8 cellular contexts compared by ENCODE assay signal in genomic region chr7:30322656-30323355, GRCh38. TPM values are rescaled to one million over a fixed set of nuclear protein-coding genes. Genes with fewer than 3 reads are reported as not detected.
A peak's percentile ranks its signal among the peaks of the same experiment; 100 is the strongest.
DNase-seq lines count a peak whose midpoint lies in the region; ATAC-seq and TF ChIP-seq lines count a peak whose summit lies in the region.

No MANE protein-coding gene starts in this region.

- no peaks in the 10 kb centered on the region for H3K27me3 Mint-ChIP-seq in CD4-positive, CD25-positive, alpha-beta regulatory T cell
- H3K27me3 Mint-ChIP-seq in dendritic cell treated with granulocyte-macrophage colony-stimulating factor and Interleukin-4, amounts not matched to agents 40 ng/mL and 50 ng/mL, for 4 days = no peaks in the 10 kb centered on the region
- no peaks in the 10 kb centered on the region for H3K27me3 Mint-ChIP-seq in stimulated activated naive CD8-positive, alpha-beta T cell treated with anti-CD3 and anti-CD28 coated beads, Interleukin-15, amount 100 ng/mL, for 72 hours
- H3K27me3 Mint-ChIP-seq in chondrocyte (ENCODE audit: low read depth) = no peaks in the 10 kb centered on the region

- peak overlapping the region; percentile 86 for H3K4me3 ChIP-seq in CD4-positive, CD25-positive, alpha-beta regulatory T cell (ENCODE audit: low read depth, low read length)

- intact Hi-C loops in dendritic cell treated with granulocyte-macrophage colony-stimulating factor and Interleukin-4, amounts not matched to agents 40 ng/mL and 50 ng/mL, for 4 days (cut with micrococcal nuclease) = no loop called here

- no peaks in the 10 kb centered on the region for H3K27me3 ChIP-seq in CD4-positive, CD25-positive, alpha-beta regulatory T cell (ENCODE audit: control insufficient read depth, insufficient read depth, low read length)

- peak overlapping the region; percentile 93 to 99 (median 97) for H3K27ac Mint-ChIP-seq in CD4-positive, CD25-positive, alpha-beta regulatory T cell
- peak overlapping the region; percentile 81 for H3K27ac Mint-ChIP-seq in dendritic cell treated with granulocyte-macrophage colony-stimulating factor and Interleukin-4, amounts not matched to agents 40 ng/mL and 50 ng/mL, for 4 days
- H3K27ac Mint-ChIP-seq in stimulated activated naive CD8-positive, alpha-beta T cell treated with anti-CD3 and anti-CD28 coated beads, Interleukin-15, amount 100 ng/mL, for 72 hours = peak overlapping the region; percentile 95 to 96
- H3K27ac Mint-ChIP-seq in chondrocyte (ENCODE audit: unreplicated experiment) = no peak overlapping the region

- DNase-seq in CD4-positive, CD25-positive, alpha-beta regulatory T cell = peak in 2 of 3 donors; percentile 38 to 78
- peak; percentile 20 to 25 for DNase-seq in stimulated activated naive CD8-positive, alpha-beta T cell treated with anti-CD3 and anti-CD28 coated beads, Interleukin-15, amount 100 ng/mL, for 72 hours
- DNase-seq in caudate nucleus (lab: John Stamatoyannopoulos, UW) (no peak), chondrocyte (ENCODE audit: low spot score) (no peak)
- DNase-seq in stimulated activated naive CD4-positive, alpha-beta T cell treated with Interleukin-2 at 50 U/mL for 16 hours (lab: John Stamatoyannopoulos, UW) = no peak

- H3K36me3 Mint-ChIP-seq in CD4-positive, CD25-positive, alpha-beta regulatory T cell = peaks cover 16% of the 10 kb centered on the region
- peaks cover 24% of the 10 kb centered on the region for H3K36me3 Mint-ChIP-seq in dendritic cell treated with granulocyte-macrophage colony-stimulating factor and Interleukin-4, amounts not matched to agents 40 ng/mL and 50 ng/mL, for 4 days (ENCODE audit: low read depth)
- peaks cover 7% of the 10 kb centered on the region for H3K36me3 Mint-ChIP-seq in chondrocyte (ENCODE audit: low read depth)

- H3K36me3 ChIP-seq in CD4-positive, CD25-positive, alpha-beta regulatory T cell (ENCODE audit: control insufficient read depth, insufficient read depth, low read length) = peaks cover 6% of the 10 kb centered on the region

- TF ChIP-seq CTCF in chondrocyte (IDR thresholded peaks at IDR 0.05) = no peak

- H3K4me1 ChIP-seq in CD4-positive, CD25-positive, alpha-beta regulatory T cell (ENCODE audit: control insufficient read depth, insufficient read depth, low read length, poor library complexity, severe bottlenecking) = peaks cover 66% of the 10 kb centered on the region

- peak; percentile 62 to 66 for ATAC-seq in CD4-positive, CD25-positive, alpha-beta regulatory T cell (ENCODE audit: low read depth in 2 of 2)
- ATAC-seq in GM19463 (IDR thresholded peaks at IDR 0.05; ENCODE audit: unreplicated experiment) (peak; percentile 67), HG03442 (IDR thresholded peaks at IDR 0.05; ENCODE audit: unreplicated experiment) (peak; percentile 40)
- peak; percentile 94 for ATAC-seq in stimulated activated naive CD8-positive, alpha-beta T cell treated with anti-CD3 and anti-CD28 coated beads, Interleukin-15, amount 100 ng/mL, for 72 hours

- H3K4me1 Mint-ChIP-seq in CD4-positive, CD25-positive, alpha-beta regulatory T cell = peaks cover 39 to 80% (median 72%) of the 10 kb centered on the region in 4 donors
- peaks cover 47% of the 10 kb centered on the region for H3K4me1 Mint-ChIP-seq in dendritic cell treated with granulocyte-macrophage colony-stimulating factor and Interleukin-4, amounts not matched to agents 40 ng/mL and 50 ng/mL, for 4 days (ENCODE audit: low read depth)
- peaks cover 69% of the 10 kb centered on the region for H3K4me1 Mint-ChIP-seq in stimulated activated naive CD8-positive, alpha-beta T cell treated with anti-CD3 and anti-CD28 coated beads, Interleukin-15, amount 100 ng/mL, for 72 hours
- peaks cover 17% of the 10 kb centered on the region for H3K4me1 Mint-ChIP-seq in chondrocyte (ENCODE audit: low read depth)

- H3K4me3 Mint-ChIP-seq in CD4-positive, CD25-positive, alpha-beta regulatory T cell = peak overlapping the region; percentile 81 to 96 (median 88)
- peak overlapping the region; percentile 46 for H3K4me3 Mint-ChIP-seq in dendritic cell treated with granulocyte-macrophage colony-stimulating factor and Interleukin-4, amounts not matched to agents 40 ng/mL and 50 ng/mL, for 4 days
- H3K4me3 Mint-ChIP-seq in stimulated activated naive CD8-positive, alpha-beta T cell treated with anti-CD3 and anti-CD28 coated beads, Interleukin-15, amount 100 ng/mL, for 72 hours = peak overlapping the region; percentile 82 to 85
- no peak overlapping the region for H3K4me3 Mint-ChIP-seq in chondrocyte (ENCODE audit: unreplicated experiment)

- H3K9me3 Mint-ChIP-seq in CD4-positive, CD25-positive, alpha-beta regulatory T cell = peaks cover 0 to 3% (median 0%) of the 10 kb centered on the region in 7 donors
- no peaks in the 10 kb centered on the region for H3K9me3 Mint-ChIP-seq in dendritic cell treated with granulocyte-macrophage colony-stimulating factor and Interleukin-4, amounts not matched to agents 40 ng/mL and 50 ng/mL, for 4 days
- H3K9me3 Mint-ChIP-seq in stimulated activated naive CD8-positive, alpha-beta T cell treated with anti-CD3 and anti-CD28 coated beads, Interleukin-15, amount 100 ng/mL, for 72 hours = peaks cover 0 to 5% of the 10 kb centered on the region in 2 donors
- no peaks in the 10 kb centered on the region for H3K9me3 Mint-ChIP-seq in chondrocyte (ENCODE audit: low read depth)

- peak overlapping the region; percentile 87 for H3K27ac ChIP-seq in CD4-positive, CD25-positive, alpha-beta regulatory T cell (ENCODE audit: insufficient read depth, low read length, poor library complexity, severe bottlenecking)
- no peak overlapping the region for H3K27ac ChIP-seq in caudate nucleus (ENCODE audit: low read depth, low read length)

- no peaks in the 10 kb centered on the region for H3K9me3 ChIP-seq in CD4-positive, CD25-positive, alpha-beta regulatory T cell (ENCODE audit: control insufficient read depth in 2 of 2, low read length in 2 of 2)

RNA-seq across cellular contexts. Expression of gene ZNRF2, which starts 38.4 kb away (rescaled TPM):
- total RNA-seq in CD4-positive, CD25-positive, alpha-beta regulatory T cell = 53.1 TPM
- polyA plus RNA-seq in CD4-positive, CD25-positive, alpha-beta regulatory T cell = 1 to 10 TPM; 2.1 to 6.2 (median 4.2) TPM
- total RNA-seq in chondrocyte = 4.8 to 5.3 TPM (median 5.1 TPM) in 3 replicates

Comparison
In these comparisons a context has a peak if more than half of its experiments do, and no peak if none do; other contexts are left out.
1. ATAC-seq: peak in every context shown above with its lines; median percentile 94 in stimulated activated naive CD8-positive, alpha-beta T cell treated with anti-CD3 and anti-CD28 coated beads, Interleukin-15, amount 100 ng/mL, for 72 hours; 67 in GM19463; 64 in CD4-positive, CD25-positive, alpha-beta regulatory T cell; 40 in HG03442.
2. DNase-seq: peak in CD4-positive, CD25-positive, alpha-beta regulatory T cell (2 of 3) and stimulated activated naive CD8-positive, alpha-beta T cell treated with anti-CD3 and anti-CD28 coated beads, Interleukin-15, amount 100 ng/mL, for 72 hours (2 of 2); none in caudate nucleus (0 of 61), stimulated activated naive CD4-positive, alpha-beta T cell treated with Interleukin-2 at 50 U/mL for 16 hours (single experiment) and chondrocyte (single experiment).